In the genomic region with DNA sequence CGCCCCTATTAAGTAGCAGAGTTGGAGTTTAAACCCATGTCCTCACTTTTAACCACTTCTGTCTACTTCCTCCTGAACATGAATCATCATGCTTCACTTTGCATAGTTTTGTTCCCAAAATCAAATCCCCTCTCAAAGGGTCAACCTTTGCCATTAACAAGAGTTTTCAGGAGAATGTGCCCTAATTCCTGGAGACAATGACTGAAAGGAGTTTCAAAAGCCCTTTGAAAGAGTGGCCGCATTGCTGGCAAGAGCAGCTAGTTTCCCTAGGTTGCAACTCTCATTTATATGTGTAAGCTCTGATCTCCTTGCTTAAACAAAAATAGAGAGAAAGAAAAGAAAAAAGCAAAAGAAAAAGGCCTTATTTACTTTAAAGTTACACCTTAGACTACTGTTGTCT, we compare ENCODE assay signal across 19 cellular contexts. TPM values are rescaled to one million over a fixed set of nuclear protein-coding genes. Genes with fewer than 3 reads are reported as not detected.
"Had no signal": no experiment of that assay in that cellular context is flagged by ENCODE, and none has a peak within 500 bp of the region (broad histone marks: within the 10 kb centered on the region; RNA-seq: fewer than 3 reads in every experiment).

No MANE protein-coding gene starts in this region.

- DNase-seq: activated CD4-positive, alpha-beta T cell treated with anti-CD3 and anti-CD28 coated beads for 4 hours; activated CD8-positive, alpha-beta memory T cell treated with anti-CD3 and anti-CD28 coated beads, Interleukin-2, amount 50 U/mL, for 4 hours; activated CD8-positive, alpha-beta T cell treated with anti-CD3 and anti-CD28 coated beads for 36 hours; activated gamma-delta T cell treated with Interleukin-2 at 50 U/mL for 16 hours; activated naive CD4-positive, alpha-beta T cell treated with anti-CD3 and anti-CD28 coated beads, Interleukin-2, amount 10 ng/mL, durations not matched to agents 7 days and 5 days; activated naive CD8-positive, alpha-beta T cell treated with anti-CD3 and anti-CD28 coated beads for 36 hours; activated T-cell treated with anti-CD3 and anti-CD28 coated beads, Interleukin-2, amount 50 U/mL, for 72 hours; Kasumi-1; KBM-7; NCI-H1048; NCI-H146; NCI-H187 treated with DMSO at 0.1 percent for 48 hours; NCI-H2081 treated with DMSO at 0.1 percent for 48 hours; NCI-H446; NCI-H524; T-helper 1 cell had no signal

- H3K27ac Mint-ChIP-seq: activated CD8-positive, alpha-beta T cell treated with anti-CD3 and anti-CD28 coated beads for 36 hours; activated naive CD4-positive, alpha-beta T cell treated with anti-CD3 and anti-CD28 coated beads, Interleukin-2, amount 10 ng/mL, durations not matched to agents 7 days and 5 days; activated naive CD8-positive, alpha-beta T cell treated with anti-CD3 and anti-CD28 coated beads for 36 hours; activated T-cell treated with anti-CD3 and anti-CD28 coated beads, Interleukin-2, amount 50 U/mL, for 72 hours; activated T-helper 2 cell treated with anti-CD3 and anti-CD28 coated beads, Interferon-gamma antibody, Interleukin-2, Interleukin-4, amounts not matched to agents 10 μg/mL and 5 μg/mL and 100 μg/mL, durations not matched to agents 14 hours and 24 hours and 36 hours had no signal

- H3K4me1 Mint-ChIP-seq: activated naive CD4-positive, alpha-beta T cell treated with anti-CD3 and anti-CD28 coated beads, Interleukin-2, amount 10 ng/mL, durations not matched to agents 7 days and 5 days; activated naive CD8-positive, alpha-beta T cell treated with anti-CD3 and anti-CD28 coated beads for 36 hours had no signal

- H3K36me3 Mint-ChIP-seq: activated naive CD4-positive, alpha-beta T cell treated with anti-CD3 and anti-CD28 coated beads, Interleukin-2, amount 10 ng/mL, durations not matched to agents 7 days and 5 days; activated naive CD8-positive, alpha-beta T cell treated with anti-CD3 and anti-CD28 coated beads for 36 hours had no signal

- H3K9me3 Mint-ChIP-seq: activated CD8-positive, alpha-beta T cell treated with anti-CD3 and anti-CD28 coated beads for 36 hours; activated naive CD4-positive, alpha-beta T cell treated with anti-CD3 and anti-CD28 coated beads, Interleukin-2, amount 10 ng/mL, durations not matched to agents 7 days and 5 days; activated naive CD8-positive, alpha-beta T cell treated with anti-CD3 and anti-CD28 coated beads for 36 hours; activated T-cell treated with anti-CD3 and anti-CD28 coated beads, Interleukin-2, amount 50 U/mL, for 72 hours; activated T-helper 2 cell treated with anti-CD3 and anti-CD28 coated beads, Interferon-gamma antibody, Interleukin-2, Interleukin-4, amounts not matched to agents 10 μg/mL and 5 μg/mL and 100 μg/mL, durations not matched to agents 14 hours and 24 hours and 36 hours had no signal

- H3K27ac ChIP-seq: SK-N-MC had no signal

- H3K4me3 Mint-ChIP-seq: activated CD8-positive, alpha-beta T cell treated with anti-CD3 and anti-CD28 coated beads for 36 hours; activated naive CD4-positive, alpha-beta T cell treated with anti-CD3 and anti-CD28 coated beads, Interleukin-2, amount 10 ng/mL, durations not matched to agents 7 days and 5 days; activated naive CD8-positive, alpha-beta T cell treated with anti-CD3 and anti-CD28 coated beads for 36 hours; activated T-cell treated with anti-CD3 and anti-CD28 coated beads, Interleukin-2, amount 50 U/mL, for 72 hours had no signal

- H3K4me3 ChIP-seq: SK-N-MC had no signal

RNA-seq across cellular contexts. Expression of a gene that starts 9.2 kb away (rescaled TPM):
- total RNA-seq: activated CD8-positive, alpha-beta T cell treated with anti-CD3 and anti-CD28 coated beads for 36 hours; activated naive CD8-positive, alpha-beta T cell treated with anti-CD3 and anti-CD28 coated beads for 36 hours; activated T-cell treated with anti-CD3 and anti-CD28 coated beads, Interleukin-2, amount 50 U/mL, for 72 hours; activated T-helper 2 cell treated with anti-CD3 and anti-CD28 coated beads, Interferon-gamma antibody, Interleukin-2, Interleukin-4, amounts not matched to agents 10 μg/mL and 5 μg/mL and 100 μg/mL, durations not matched to agents 14 hours and 24 hours and 36 hours; T-helper 2 cell treated with Interferon-gamma antibody and Interleukin-4, amounts not matched to agents 100 ng/mL and 5 ng/mL, for 36 hours had no signal
